ENCODE assay signal across 2 cellular contexts in genomic region chr6:160005861-160006540, GRCh38.
TF ChIP-seq lines count a peak whose summit lies in the region.

No MANE protein-coding gene starts in this region.

TF ChIP-seq in H1, 55 proteins besides CTCF, POLR2A, EP300 and RAD21:
- TF ChIP-seq GABPA (IDR thresholded peaks at IDR 0.05; ENCODE audit: borderline replicate concordance, insufficient read depth, low read length) (no peak), SRF (IDR thresholded peaks at IDR 0.05; ENCODE audit: low read depth, low read length) (no peak), KDM1A (IDR thresholded peaks at IDR 0.05; ENCODE audit: borderline replicate concordance, low read length) (peak; percentile 30; the same call in 1 of the 2 replicates), JUND (IDR thresholded peaks at IDR 0.05; ENCODE audit: low read length) (no peak)
- TF ChIP-seq, protein P1, sequence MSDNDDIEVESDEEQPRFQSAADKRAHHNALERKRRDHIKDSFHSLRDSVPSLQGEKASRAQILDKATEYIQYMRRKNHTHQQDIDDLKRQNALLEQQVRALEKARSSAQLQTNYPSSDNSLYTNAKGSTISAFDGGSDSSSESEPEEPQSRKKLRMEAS (IDR thresholded peaks at IDR 0.05): no peak

TF ChIP-seq in liver, 16 proteins besides CTCF, POLR2A, EP300 and RAD21:
- no peak for TF ChIP-seq RXRA (IDR thresholded peaks at IDR 0.05)
- TF ChIP-seq, protein P2, sequence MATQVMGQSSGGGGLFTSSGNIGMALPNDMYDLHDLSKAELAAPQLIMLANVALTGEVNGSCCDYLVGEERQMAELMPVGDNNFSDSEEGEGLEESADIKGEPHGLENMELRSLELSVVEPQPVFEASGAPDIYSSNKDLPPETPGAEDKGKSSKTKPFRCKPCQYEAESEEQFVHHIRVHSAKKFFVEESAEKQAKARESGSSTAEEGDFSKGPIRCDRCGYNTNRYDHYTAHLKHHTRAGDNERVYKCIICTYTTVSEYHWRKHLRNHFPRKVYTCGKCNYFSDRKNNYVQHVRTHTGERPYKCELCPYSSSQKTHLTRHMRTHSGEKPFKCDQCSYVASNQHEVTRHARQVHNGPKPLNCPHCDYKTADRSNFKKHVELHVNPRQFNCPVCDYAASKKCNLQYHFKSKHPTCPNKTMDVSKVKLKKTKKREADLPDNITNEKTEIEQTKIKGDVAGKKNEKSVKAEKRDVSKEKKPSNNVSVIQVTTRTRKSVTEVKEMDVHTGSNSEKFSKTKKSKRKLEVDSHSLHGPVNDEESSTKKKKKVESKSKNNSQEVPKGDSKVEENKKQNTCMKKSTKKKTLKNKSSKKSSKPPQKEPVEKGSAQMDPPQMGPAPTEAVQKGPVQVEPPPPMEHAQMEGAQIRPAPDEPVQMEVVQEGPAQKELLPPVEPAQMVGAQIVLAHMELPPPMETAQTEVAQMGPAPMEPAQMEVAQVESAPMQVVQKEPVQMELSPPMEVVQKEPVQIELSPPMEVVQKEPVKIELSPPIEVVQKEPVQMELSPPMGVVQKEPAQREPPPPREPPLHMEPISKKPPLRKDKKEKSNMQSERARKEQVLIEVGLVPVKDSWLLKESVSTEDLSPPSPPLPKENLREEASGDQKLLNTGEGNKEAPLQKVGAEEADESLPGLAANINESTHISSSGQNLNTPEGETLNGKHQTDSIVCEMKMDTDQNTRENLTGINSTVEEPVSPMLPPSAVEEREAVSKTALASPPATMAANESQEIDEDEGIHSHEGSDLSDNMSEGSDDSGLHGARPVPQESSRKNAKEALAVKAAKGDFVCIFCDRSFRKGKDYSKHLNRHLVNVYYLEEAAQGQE (IDR thresholded peaks at IDR 0.05): peak; percentile 96
